Comparison of ENCODE assay signal across 9 cellular contexts in the genomic region with DNA sequence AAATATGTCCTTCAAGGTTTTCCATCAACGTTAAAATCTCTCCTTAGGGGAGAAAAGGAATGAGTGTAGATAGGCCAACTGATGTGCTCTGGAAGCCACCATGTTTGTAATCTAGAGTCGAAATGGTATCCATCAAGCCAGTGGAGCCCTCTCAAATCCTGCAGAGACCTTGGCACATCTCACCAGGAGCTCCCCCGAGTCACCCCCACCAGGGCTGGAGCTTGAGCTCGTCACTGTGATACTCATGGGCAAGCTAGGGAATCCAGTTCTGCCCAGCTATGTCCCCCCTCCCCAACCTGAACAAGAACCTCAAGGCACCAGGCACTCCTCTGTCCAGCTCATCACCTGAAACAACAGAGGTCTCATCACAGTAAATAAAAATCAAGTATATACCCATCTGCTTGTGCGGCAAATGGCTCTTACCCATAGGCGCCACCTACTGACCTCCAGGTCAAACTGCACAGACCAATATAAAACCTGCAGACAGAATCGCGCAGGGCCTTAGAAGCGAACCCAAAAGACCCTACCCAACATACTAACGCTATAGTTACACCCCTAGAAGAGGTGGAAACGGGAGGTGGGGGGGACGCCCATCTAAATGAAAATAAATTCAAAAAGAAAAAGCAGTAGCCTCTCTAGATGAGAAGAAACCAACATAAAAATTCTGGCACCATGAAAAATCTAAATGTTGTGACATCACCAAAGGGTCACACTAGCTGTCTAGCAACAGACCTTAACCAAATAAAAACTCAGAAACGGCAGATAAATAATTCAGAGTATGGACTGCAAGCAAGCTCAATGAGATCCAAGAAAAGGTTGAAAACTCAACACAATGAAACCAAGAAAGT.
DNase-seq lines count a peak whose midpoint lies in the region; ATAC-seq and TF ChIP-seq lines count a peak whose summit lies in the region.
"Had no signal": no experiment of that assay in that cellular context is flagged by ENCODE, and none has a peak within 500 bp of the region (broad histone marks: within the 10 kb centered on the region; RNA-seq: fewer than 3 reads in every experiment).

No MANE protein-coding gene starts in this region.

- TF ChIP-seq CTCF in MCF 10A (IDR thresholded peaks at IDR 0.05; ENCODE audit: unreplicated experiment) (peak; percentile 44), breast epithelium (IDR thresholded peaks at IDR 0.05) (no peak), hepatocyte (IDR thresholded peaks at IDR 0.05; ENCODE audit: poor library complexity) (peak; percentile 22)

- H3K4me1 ChIP-seq in breast epithelium (no peaks in the 10 kb centered on the region), hepatocyte (ENCODE audit: insufficient read depth) (no peaks in the 10 kb centered on the region)

- no peaks in the 10 kb centered on the region for H3K9me2 ChIP-seq in hepatocyte (replicated peaks; ENCODE audit: insufficient read depth)

- H3K36me3 ChIP-seq in breast epithelium (no peaks in the 10 kb centered on the region), hepatocyte (replicated peaks; ENCODE audit: insufficient read depth, low read depth) (no peaks in the 10 kb centered on the region)

- POLR2A ChIA-PET in MCF 10A (lab: Yijun Ruan, JAX), result no interaction called here

- intact Hi-C loops in MCF 10A (cut with micrococcal nuclease) (no loop called here), breast epithelium (cut with DNase I; ENCODE audit: low total_unique reads) (no loop called here)

- H3K36me3 Mint-ChIP-seq in MCF 10A (ENCODE audit: insufficient read depth, unreplicated experiment) (peaks cover 7% of the 10 kb centered on the region), immature natural killer cell (peaks cover 21 to 33% (median 27%) of the 10 kb centered on the region in 3 donors)

- H3K27ac Mint-ChIP-seq in MCF 10A (ENCODE audit: low read depth, unreplicated experiment) (peak overlapping the region; percentile 44), immature natural killer cell (peak overlapping the region in 1 of 6 donors; percentile 14)
- H3K27ac Mint-ChIP-seq: activated naive CD8-positive, alpha-beta T cell treated with anti-CD3 and anti-CD28 coated beads, Interleukin-2, amount 10 ng/mL, durations not matched to agents 7 days and 5 days had no signal

- H3K9me3 ChIP-seq in breast epithelium (peaks cover 0 to 4% of the 10 kb centered on the region in 2 donors), hepatocyte (ENCODE audit: low read depth) (peaks cover 9% of the 10 kb centered on the region)

- no peak overlapping the region for H3K4me2 ChIP-seq in hepatocyte

- H2AFZ ChIP-seq in hepatocyte, result no peak overlapping the region

- H3K27me3 Mint-ChIP-seq in MCF 10A (ENCODE audit: insufficient read depth, unreplicated experiment), result no peaks in the 10 kb centered on the region
- H3K27me3 Mint-ChIP-seq in immature natural killer cell (ENCODE audit: low read depth in 3 of 3), result peaks cover 0 to 2% (median 1%) of the 10 kb centered on the region in 3 donors
- H3K27me3 Mint-ChIP-seq: activated naive CD8-positive, alpha-beta T cell treated with anti-CD3 and anti-CD28 coated beads, Interleukin-2, amount 10 ng/mL, durations not matched to agents 7 days and 5 days had no signal

- BruUV-seq in MCF 10A (replicated peaks; lab: Mats Ljungman, UMichigan), result no TSS peak

- WGBS in hepatocyte (ENCODE audit: low lambda C conversion rate, missing lambda C conversion rate), result 65% methylated on average over 13 of the region's 13 CpGs

- DNase-seq in MCF 10A (ENCODE audit: unreplicated experiment) (peak; percentile 50), breast epithelium (ENCODE audit: low spot score in 2 of 2) (no peak), SW480 (ENCODE audit: low spot score) (peak; percentile 33), hepatocyte (ENCODE audit: low spot score) (peak; percentile 17), middle frontal gyrus (ENCODE audit: extremely low spot score, low spot score) (no peak), immature natural killer cell (no peak)
- DNase-seq: activated naive CD8-positive, alpha-beta T cell treated with anti-CD3 and anti-CD28 coated beads, Interleukin-2, amount 10 ng/mL, durations not matched to agents 7 days and 5 days had no signal

- H3K4me3 ChIP-seq in breast epithelium, result no peak overlapping the region
- H3K4me3 ChIP-seq in hepatocyte, result no peak overlapping the region

- peaks cover 13% of the 10 kb centered on the region for H3K79me2 ChIP-seq in hepatocyte

- no peaks in the 10 kb centered on the region for H3K27me3 ChIP-seq in breast epithelium
- H3K27me3 ChIP-seq in hepatocyte, result no peaks in the 10 kb centered on the region

- H3K27ac ChIP-seq in breast epithelium, result no peak overlapping the region
- no peak overlapping the region for H3K27ac ChIP-seq in hepatocyte

- ATAC-seq in HG03439 (IDR thresholded peaks at IDR 0.05; ENCODE audit: unreplicated experiment), result peak; percentile 70
- no peak for ATAC-seq in GM18858 (IDR thresholded peaks at IDR 0.05; ENCODE audit: unreplicated experiment)

- CTCF ChIA-PET in MCF 10A (lab: Yijun Ruan, JAX), result interaction anchor here (0.6 to 1.4 kb wide), 12 partner anchors 9 to 760 kb away, joined by 3 to 5 read pairs (median 3); no protein-coding TSS in a partner anchor

- H3K4me3 Mint-ChIP-seq in MCF 10A (ENCODE audit: unreplicated experiment) (no peak overlapping the region), immature natural killer cell (no peak overlapping the region)
- H3K4me3 Mint-ChIP-seq: activated naive CD8-positive, alpha-beta T cell treated with anti-CD3 and anti-CD28 coated beads, Interleukin-2, amount 10 ng/mL, durations not matched to agents 7 days and 5 days had no signal

- no peaks in the 10 kb centered on the region for H3K4me1 Mint-ChIP-seq in MCF 10A (ENCODE audit: insufficient read depth, unreplicated experiment)
- peaks cover 36 to 57% of the 10 kb centered on the region in 2 donors for H3K4me1 Mint-ChIP-seq in immature natural killer cell

- H3K9me3 Mint-ChIP-seq in MCF 10A (ENCODE audit: unreplicated experiment) (peaks cover 14% of the 10 kb centered on the region), immature natural killer cell (peaks cover 4 to 23% (median 20%) of the 10 kb centered on the region in 6 donors)

- no peaks in the 10 kb centered on the region for H4K20me1 ChIP-seq in hepatocyte (ENCODE audit: insufficient read depth, poor library complexity, severe bottlenecking)

- TF ChIP-seq POLR2A in breast epithelium (IDR thresholded peaks at IDR 0.05), result no peak

Comparison
In these comparisons a context has a peak if more than half of its experiments do, and no peak if none do; other contexts are left out.
1. DNase-seq: peak in MCF 10A (single experiment), SW480 (single experiment) and hepatocyte (single experiment); none in breast epithelium (0 of 2), middle frontal gyrus (single experiment) and immature natural killer cell (0 of 3).
2. CTCF ChIP-seq: peak in MCF 10A (single experiment) and hepatocyte (single experiment); none in breast epithelium (0 of 3).